8 cellular contexts compared by ENCODE assay signal in the genomic region with DNA sequence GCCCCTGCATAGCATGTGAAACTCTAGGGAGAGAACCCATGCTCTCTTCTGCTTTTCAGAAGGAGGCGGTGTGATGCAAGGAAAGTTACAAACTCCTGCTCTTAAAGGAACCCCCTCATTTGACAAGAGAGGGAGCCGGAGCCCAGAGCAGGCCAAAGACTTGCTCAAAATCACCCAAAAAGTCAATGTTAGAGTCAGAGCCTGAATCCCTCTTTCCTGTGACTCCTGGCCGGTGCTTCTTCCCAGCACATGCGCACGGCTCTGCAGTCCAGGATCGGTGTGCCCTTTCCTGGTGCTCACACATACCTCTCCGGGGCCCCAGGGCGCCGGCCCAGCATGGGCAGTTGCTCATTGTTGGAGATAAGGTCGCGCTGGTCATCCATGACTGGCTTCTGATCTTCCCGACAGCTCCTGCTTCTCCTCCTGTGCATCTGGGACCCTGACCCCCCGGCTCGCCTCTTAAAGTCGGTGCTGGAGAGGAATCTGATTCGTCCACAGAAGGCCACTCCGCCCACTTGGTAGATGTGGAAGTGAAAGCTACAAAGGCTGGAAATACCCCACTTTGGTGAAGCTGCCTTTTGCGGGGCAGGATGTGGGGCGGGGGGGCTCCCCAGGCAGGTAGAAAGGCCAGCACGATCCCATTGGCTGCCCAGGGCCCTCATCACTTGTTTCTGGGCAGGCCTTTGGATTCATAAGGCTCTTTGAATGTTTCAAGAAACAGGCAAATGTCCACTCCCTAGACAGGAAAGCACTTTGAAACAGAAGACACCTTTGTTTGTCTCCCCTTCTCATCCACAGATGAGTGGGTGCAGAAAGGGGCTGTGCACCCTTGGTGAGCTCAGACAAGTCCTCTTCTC. TPM values are rescaled to one million over a fixed set of nuclear protein-coding genes. Genes with fewer than 3 reads are reported as not detected.
DNase-seq lines count a peak whose midpoint lies in the region; ATAC-seq and TF ChIP-seq lines count a peak whose summit lies in the region.

Gene CD74, minus strand, starts transcription at position 592 of the 857 bp plus-strand sequence. Its CDS starts 161 bp downstream, at position 431.

- peak within 1 kb of the TSS; percentile 79 for H3K27ac ChIP-seq in colonic mucosa

- peak; percentile 69 for ATAC-seq in GM21447 (IDR thresholded peaks at IDR 0.05; ENCODE audit: unreplicated experiment)

- no peaks in the 10 kb centered on the region for H3K36me3 ChIP-seq in colonic mucosa

- in situ Hi-C loops in Caki2 (cut with HindIII; ENCODE audit: low pct_unique_long_range_greater_than_20kb, low sequenced_read_pairs): no loop called here

- DNase-seq in Caki2 (ENCODE audit: low read depth): peak; percentile 78
- peak; percentile 62 for DNase-seq in KG1 (lab: John Stamatoyannopoulos, UW)
- DNase-seq in activated CD4-positive, alpha-beta T cell treated with anti-CD3 and anti-CD28 coated beads for 48 hours: peak; percentile 92
- DNase-seq in colonic mucosa: peak; percentile 84
- peak; percentile 69 to 95 for DNase-seq in lower leg skin (ENCODE audit: low spot score in 2 of 2)
- peak; percentile 79 to 89 (median 87) for DNase-seq in stimulated activated CD4-positive, alpha-beta T cell treated with anti-CD3 and anti-CD28 coated beads, TNF-alpha, amount 100 ng/mL, for 48 hours (ENCODE audit: low read depth in 3 of 3)
- DNase-seq in NCI-H146 (lab: John Stamatoyannopoulos, UW): no peak

- no peak for TF ChIP-seq POLR2A in lower leg skin (IDR thresholded peaks at IDR 0.05)

- H3K4me3 ChIP-seq in colonic mucosa (peak within 1 kb of the TSS; percentile 46), lower leg skin (ENCODE audit: low read depth, poor library complexity, severe bottlenecking) (peak within 1 kb of the TSS; percentile 3)

- peak within 1 kb of the TSS; percentile 78 to 80 for H3K9ac ChIP-seq in colonic mucosa (ENCODE audit: low read depth in 2 of 2, low read length in 2 of 2)

- no peak for TF ChIP-seq CTCF in colonic mucosa (IDR thresholded peaks at IDR 0.05)
- no peak for TF ChIP-seq CTCF in lower leg skin (IDR thresholded peaks at IDR 0.05)

- WGBS in lower leg skin, 2 donors: 35 to 43% methylated on average over 19 to 20 of the region's 20 CpGs

- intact Hi-C loops in colonic mucosa (cut with DNase I) (no loop called here), lower leg skin (cut with DNase I; ENCODE audit: low total_unique reads) (no loop called here)

- no peaks in the 10 kb centered on the region for H3K4me1 ChIP-seq in colonic mucosa

- H3K27me3 ChIP-seq in colonic mucosa: no peaks in the 10 kb centered on the region

- no peaks in the 10 kb centered on the region for H3K9me3 ChIP-seq in colonic mucosa

RNA-seq across cellular contexts. Expression of gene CD74, which starts in this region (rescaled TPM):
- 29.4 and 30.7 TPM in 2 replicates for total RNA-seq in Caki2 (2014; rRNA removed; shearing (Covaris generic); ENCODE audit: low replicate concordance)
- total RNA-seq in colonic mucosa: 100 to 1,000 TPM; 200 to 485 TPM
- total RNA-seq in lower leg skin: 100 to 1,000 TPM; 500 to 762 (median 613) TPM
